Comparison of ENCODE assay signal across 26 cellular contexts in the genomic region with DNA sequence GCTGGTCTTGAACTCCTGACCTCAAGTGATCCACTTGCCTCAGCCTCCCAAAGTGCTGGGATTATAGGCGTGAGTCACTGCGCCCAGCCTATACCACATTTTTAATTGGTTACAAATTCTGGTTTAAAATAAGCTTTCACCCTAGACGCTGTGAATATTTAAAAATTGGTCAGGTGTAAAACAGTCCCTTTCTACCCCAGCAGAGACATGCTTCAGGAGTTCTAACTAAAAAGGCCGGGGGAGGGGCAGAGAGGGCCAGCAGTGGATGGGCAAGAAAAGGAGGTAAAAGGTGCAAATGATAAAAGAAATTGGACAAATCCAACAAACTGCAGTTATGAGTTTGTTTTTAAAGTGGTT.
DNase-seq lines count a peak whose midpoint lies in the region; ATAC-seq and TF ChIP-seq lines count a peak whose summit lies in the region.
"Had no signal": no experiment of that assay in that cellular context is flagged by ENCODE, and none has a peak within 500 bp of the region (broad histone marks: within the 10 kb centered on the region; RNA-seq: fewer than 3 reads in every experiment).

No MANE protein-coding gene starts in this region.

- WGBS in thyroid gland, 2 donors, result 87 to 90% methylated on average over 4 of the region's 4 CpGs

- peak; percentile 83 for DNase-seq in epithelial cell of proximal tubule (ENCODE audit: low read depth)
- peak; percentile 8 to 15 for DNase-seq in thyroid gland
- no peak for DNase-seq in NCI-H1417 (lab: John Stamatoyannopoulos, UW)
- DNase-seq in SK-N-DZ (ENCODE audit: low spot score), result no peak
- no peak for DNase-seq in T-helper 2 cell treated with Interferon-gamma antibody and Interleukin-4, amounts not matched to agents 5 μg/mL and 100 μg/mL, for 36 hours (ENCODE audit: low spot score)
- DNase-seq: activated CD8-positive, alpha-beta memory T cell treated with anti-CD3 and anti-CD28 coated beads for 24 hours; activated naive CD4-positive, alpha-beta T cell treated with anti-CD3 and anti-CD28 coated beads, Interleukin-2, amount 50 U/mL, for 16 hours; activated T-cell treated with anti-CD3 and anti-CD28 coated beads, Interleukin-2, amount 50 U/mL, for 48 hours; aorta; Caco-2; central memory CD4-positive, alpha-beta T cell; dorsolateral prefrontal cortex; EL; MM.1S; naive B cell; NCI-H1694; sigmoid colon; stimulated activated naive CD4-positive, alpha-beta T cell had no signal

- H3K27me3 Mint-ChIP-seq in T-helper 2 cell treated with Interferon-gamma antibody and Interleukin-4, amounts not matched to agents 5 μg/mL and 100 μg/mL, for 36 hours (ENCODE audit: low read depth), result no peaks in the 10 kb centered on the region
- H3K27me3 Mint-ChIP-seq: memory B cell, naive B cell had no signal

- H3K36me3 Mint-ChIP-seq in T-helper 2 cell treated with Interferon-gamma antibody and Interleukin-4, amounts not matched to agents 5 μg/mL and 100 μg/mL, for 36 hours (ENCODE audit: low read depth), result peaks cover 68% of the 10 kb centered on the region

- no peaks in the 10 kb centered on the region for H3K9me3 ChIP-seq in thyroid gland
- H3K9me3 ChIP-seq: Caco-2, HAP-1, sigmoid colon, tibial nerve had no signal

- H3K4me3 ChIP-seq in epithelial cell of proximal tubule (ENCODE audit: low read depth, low read length) (no peak overlapping the region), thyroid gland (replicated peaks in 1 of 3) (no peak overlapping the region)
- H3K4me3 ChIP-seq: dorsolateral prefrontal cortex, HAP-1, K562, sigmoid colon, tibial nerve had no signal

- peaks cover 17 to 24% of the 10 kb centered on the region in 2 donors for H3K36me3 ChIP-seq in thyroid gland

- peak; percentile 65 for ATAC-seq in GM19438 (IDR thresholded peaks at IDR 0.05; ENCODE audit: low read depth, unreplicated experiment)
- peak; percentile 42 for ATAC-seq in HG03108 (IDR thresholded peaks at IDR 0.05; ENCODE audit: unreplicated experiment)
- ATAC-seq: K562, Right ventricle myocardium inferior had no signal

- intact Hi-C loops in thyroid gland (cut with DNase I), result no loop called here

- H3K9me3 Mint-ChIP-seq in T-helper 2 cell treated with Interferon-gamma antibody and Interleukin-4, amounts not matched to agents 5 μg/mL and 100 μg/mL, for 36 hours, result no peaks in the 10 kb centered on the region
- H3K9me3 Mint-ChIP-seq: memory B cell had no signal

- H3K27me3 ChIP-seq in thyroid gland, result no peaks in the 10 kb centered on the region
- H3K27me3 ChIP-seq: dorsolateral prefrontal cortex, sigmoid colon, tibial nerve had no signal

- H3K27ac Mint-ChIP-seq in T-helper 2 cell treated with Interferon-gamma antibody and Interleukin-4, amounts not matched to agents 5 μg/mL and 100 μg/mL, for 36 hours, result no peak overlapping the region
- H3K27ac Mint-ChIP-seq: memory B cell had no signal

- H3K27ac ChIP-seq in thyroid gland, result no peak overlapping the region
- H3K27ac ChIP-seq: dorsolateral prefrontal cortex, parathyroid adenoma, sigmoid colon, tibial nerve had no signal

- TF ChIP-seq CTCF in epithelial cell of proximal tubule (conservative IDR thresholded peaks at IDR 0.05; ENCODE audit: low read depth, low read length) (no peak), thyroid gland (IDR thresholded peaks at IDR 0.05) (no peak)

- peaks cover 19% of the 10 kb centered on the region for H3K4me1 Mint-ChIP-seq in T-helper 2 cell treated with Interferon-gamma antibody and Interleukin-4, amounts not matched to agents 5 μg/mL and 100 μg/mL, for 36 hours (ENCODE audit: low read depth)

- no peak for TF ChIP-seq POLR2A in thyroid gland (IDR thresholded peaks at IDR 0.05)

- H3K4me3 Mint-ChIP-seq in T-helper 2 cell treated with Interferon-gamma antibody and Interleukin-4, amounts not matched to agents 5 μg/mL and 100 μg/mL, for 36 hours, result no peak overlapping the region
- H3K4me3 Mint-ChIP-seq: memory B cell had no signal

- H3K4me1 ChIP-seq in thyroid gland, result peaks cover 0 to 7% of the 10 kb centered on the region in 2 donors
- H3K4me1 ChIP-seq: Caco-2, HAP-1, parathyroid adenoma had no signal

Comparison
In these comparisons a context has a peak if more than half of its experiments do, and no peak if none do; other contexts are left out.
1. DNase-seq: peak in epithelial cell of proximal tubule (single experiment) and thyroid gland (2 of 2); none in NCI-H1417 (0 of 3), SK-N-DZ (single experiment) and T-helper 2 cell treated with Interferon-gamma antibody and Interleukin-4, amounts not matched to agents 5 μg/mL and 100 μg/mL, for 36 hours (single experiment).